Comparison of ENCODE assay signal across 19 cellular contexts in the genomic region with DNA sequence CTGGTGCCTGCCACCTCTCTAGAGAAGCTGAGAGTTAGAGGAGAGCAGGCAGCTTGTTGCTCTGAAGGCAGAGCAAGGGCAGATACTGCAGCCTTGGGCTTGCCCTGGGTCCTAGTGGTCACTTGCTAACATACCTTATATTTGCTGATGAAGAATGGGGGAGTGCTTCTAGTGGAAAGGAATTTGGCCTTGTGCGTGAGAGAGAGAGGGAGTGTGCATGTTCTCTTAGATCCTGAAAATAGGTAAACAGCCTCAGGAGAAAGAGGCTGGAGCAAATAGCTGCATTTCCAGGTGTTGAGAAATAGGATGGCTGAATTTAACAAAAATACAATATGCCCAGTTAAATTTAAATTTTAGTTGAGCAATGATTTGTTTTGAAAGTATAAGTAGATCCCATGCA.
DNase-seq lines count a peak whose midpoint lies in the region; ATAC-seq and TF ChIP-seq lines count a peak whose summit lies in the region.
"Had no signal": no experiment of that assay in that cellular context is flagged by ENCODE, and none has a peak within 500 bp of the region (broad histone marks: within the 10 kb centered on the region; RNA-seq: fewer than 3 reads in every experiment).

No MANE protein-coding gene starts in this region.

- H3K27ac ChIP-seq in GM23338 (ENCODE audit: low read depth) = no peak overlapping the region
- H3K27ac ChIP-seq: ascending aorta, ovary had no signal

- H3K27me3 ChIP-seq in GM23338 (ENCODE audit: insufficient read depth) = no peaks in the 10 kb centered on the region
- H3K27me3 ChIP-seq: ascending aorta, ovary had no signal

- no peaks in the 10 kb centered on the region for H3K79me2 ChIP-seq in GM23338 (replicated peaks; ENCODE audit: insufficient read depth)

- H3K36me3 Mint-ChIP-seq in GM23338 (ENCODE audit: low read depth) = no peaks in the 10 kb centered on the region
- H3K36me3 Mint-ChIP-seq: activated naive CD4-positive, alpha-beta T cell treated with anti-CD3 and anti-CD28 coated beads, Interleukin-2, amount 50 U/mL, for 24 hours; CD4-positive, CD25-positive, alpha-beta regulatory T cell had no signal

- no peaks in the 10 kb centered on the region for H4K20me1 ChIP-seq in GM23338 (replicated peaks; ENCODE audit: insufficient read depth)

- H3F3A ChIP-seq in GM23338 (replicated peaks; ENCODE audit: low read depth) = no peaks in the 10 kb centered on the region

- H3K4me1 ChIP-seq in GM23338 (ENCODE audit: insufficient read depth) = 0 out of 2 replicates have a peak, but pooled peaks cover 4% of the 10 kb centered on the region
- H3K4me1 ChIP-seq: ascending aorta had no signal

- H3K36me3 ChIP-seq in GM23338 (ENCODE audit: insufficient read depth) = no peaks in the 10 kb centered on the region
- H3K36me3 ChIP-seq: ascending aorta, ovary had no signal

- H3K9me2 ChIP-seq in GM23338 (ENCODE audit: insufficient read depth) = no peaks in the 10 kb centered on the region

- H2AFZ ChIP-seq in GM23338 = peak overlapping the region; percentile 85

- H3K9me3 Mint-ChIP-seq in GM23338 = no peaks in the 10 kb centered on the region
- H3K9me3 Mint-ChIP-seq: activated naive CD4-positive, alpha-beta T cell treated with anti-CD3 and anti-CD28 coated beads, Interleukin-2, amount 50 U/mL, for 24 hours had no signal

- ATAC-seq in GM23338 (peak; percentile 91), GM18519 (IDR thresholded peaks at IDR 0.05; ENCODE audit: low FRiP score, unreplicated experiment) (no peak)
- ATAC-seq: activated CD4-positive, alpha-beta T cell treated with anti-CD3 and anti-CD28 coated beads for 36 hours; sciatic nerve had no signal

- H3K4me3 ChIP-seq in GM23338 = no peak overlapping the region
- H3K4me3 ChIP-seq: ascending aorta, ovary had no signal

- H3K4me1 Mint-ChIP-seq in GM23338 = peaks cover 11% of the 10 kb centered on the region
- H3K4me1 Mint-ChIP-seq: activated CD4-positive, alpha-beta T cell treated with anti-CD3 and anti-CD28 coated beads for 36 hours; activated naive CD4-positive, alpha-beta T cell treated with anti-CD3 and anti-CD28 coated beads, Interleukin-2, amount 50 U/mL, for 24 hours; CD4-positive, CD25-positive, alpha-beta regulatory T cell had no signal

- H3K4me2 ChIP-seq in GM23338 = no peak overlapping the region

- peak; percentile 59 for DNase-seq in GM23338 (ENCODE audit: low spot score)
- peak; percentile 55 for DNase-seq in amniotic epithelial cell (ENCODE audit: low read depth)
- DNase-seq in islet precursor cell = peak; percentile 65
- peak; percentile 96 for DNase-seq in renal cortical epithelial cell (ENCODE audit: low read depth)
- DNase-seq in effector CD4-positive, alpha-beta T cell = no peak
- DNase-seq in NCI-H774 (lab: John Stamatoyannopoulos, UW) = no peak
- DNase-seq: activated CD4-positive, alpha-beta T cell treated with anti-CD3 and anti-CD28 coated beads for 36 hours; CD4-positive, CD25-positive, alpha-beta regulatory T cell; cerebellar nuclear complex; DMS53; effector CD8-positive, alpha-beta T cell; glutamatergic neuron; NCI-H1105; NCI-H2081 treated with DMSO at 0.1 percent for 48 hours had no signal

- TF ChIP-seq CTCF in GM23338 (conservative IDR thresholded peaks at IDR 0.05; ENCODE audit: low read depth in 2 of 2) = no peak

- H3K4me3 Mint-ChIP-seq in GM23338 = no peak overlapping the region
- H3K4me3 Mint-ChIP-seq: activated CD4-positive, alpha-beta T cell treated with anti-CD3 and anti-CD28 coated beads for 36 hours; activated naive CD4-positive, alpha-beta T cell treated with anti-CD3 and anti-CD28 coated beads, Interleukin-2, amount 50 U/mL, for 24 hours; CD4-positive, CD25-positive, alpha-beta regulatory T cell had no signal

- no peaks in the 10 kb centered on the region for H3K27me3 Mint-ChIP-seq in GM23338 (ENCODE audit: insufficient read depth, low read depth, poor library complexity)
- H3K27me3 Mint-ChIP-seq: activated CD4-positive, alpha-beta T cell treated with anti-CD3 and anti-CD28 coated beads for 36 hours; activated naive CD4-positive, alpha-beta T cell treated with anti-CD3 and anti-CD28 coated beads, Interleukin-2, amount 50 U/mL, for 24 hours; CD4-positive, CD25-positive, alpha-beta regulatory T cell had no signal

- H3K27ac Mint-ChIP-seq in GM23338 = no peak overlapping the region
- H3K27ac Mint-ChIP-seq: activated CD4-positive, alpha-beta T cell treated with anti-CD3 and anti-CD28 coated beads for 36 hours; activated naive CD4-positive, alpha-beta T cell treated with anti-CD3 and anti-CD28 coated beads, Interleukin-2, amount 50 U/mL, for 24 hours; CD4-positive, CD25-positive, alpha-beta regulatory T cell had no signal

TF ChIP-seq in GM23338, 12 proteins besides CTCF, POLR2A, EP300 and RAD21 (continues in another document):
- TF ChIP-seq, protein P1, sequence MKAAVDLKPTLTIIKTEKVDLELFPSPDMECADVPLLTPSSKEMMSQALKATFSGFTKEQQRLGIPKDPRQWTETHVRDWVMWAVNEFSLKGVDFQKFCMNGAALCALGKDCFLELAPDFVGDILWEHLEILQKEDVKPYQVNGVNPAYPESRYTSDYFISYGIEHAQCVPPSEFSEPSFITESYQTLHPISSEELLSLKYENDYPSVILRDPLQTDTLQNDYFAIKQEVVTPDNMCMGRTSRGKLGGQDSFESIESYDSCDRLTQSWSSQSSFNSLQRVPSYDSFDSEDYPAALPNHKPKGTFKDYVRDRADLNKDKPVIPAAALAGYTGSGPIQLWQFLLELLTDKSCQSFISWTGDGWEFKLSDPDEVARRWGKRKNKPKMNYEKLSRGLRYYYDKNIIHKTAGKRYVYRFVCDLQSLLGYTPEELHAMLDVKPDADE (IDR thresholded peaks at IDR 0.05) = no peak
- TF ChIP-seq CREB1 (CRISPR knock-in tag; IDR thresholded peaks at IDR 0.05; ENCODE audit: low read depth) = no peak
- no peak for TF ChIP-seq ZNF331 (CRISPR knock-in tag; IDR thresholded peaks at IDR 0.05; ENCODE audit: low read depth)
- TF ChIP-seq, protein P2, sequence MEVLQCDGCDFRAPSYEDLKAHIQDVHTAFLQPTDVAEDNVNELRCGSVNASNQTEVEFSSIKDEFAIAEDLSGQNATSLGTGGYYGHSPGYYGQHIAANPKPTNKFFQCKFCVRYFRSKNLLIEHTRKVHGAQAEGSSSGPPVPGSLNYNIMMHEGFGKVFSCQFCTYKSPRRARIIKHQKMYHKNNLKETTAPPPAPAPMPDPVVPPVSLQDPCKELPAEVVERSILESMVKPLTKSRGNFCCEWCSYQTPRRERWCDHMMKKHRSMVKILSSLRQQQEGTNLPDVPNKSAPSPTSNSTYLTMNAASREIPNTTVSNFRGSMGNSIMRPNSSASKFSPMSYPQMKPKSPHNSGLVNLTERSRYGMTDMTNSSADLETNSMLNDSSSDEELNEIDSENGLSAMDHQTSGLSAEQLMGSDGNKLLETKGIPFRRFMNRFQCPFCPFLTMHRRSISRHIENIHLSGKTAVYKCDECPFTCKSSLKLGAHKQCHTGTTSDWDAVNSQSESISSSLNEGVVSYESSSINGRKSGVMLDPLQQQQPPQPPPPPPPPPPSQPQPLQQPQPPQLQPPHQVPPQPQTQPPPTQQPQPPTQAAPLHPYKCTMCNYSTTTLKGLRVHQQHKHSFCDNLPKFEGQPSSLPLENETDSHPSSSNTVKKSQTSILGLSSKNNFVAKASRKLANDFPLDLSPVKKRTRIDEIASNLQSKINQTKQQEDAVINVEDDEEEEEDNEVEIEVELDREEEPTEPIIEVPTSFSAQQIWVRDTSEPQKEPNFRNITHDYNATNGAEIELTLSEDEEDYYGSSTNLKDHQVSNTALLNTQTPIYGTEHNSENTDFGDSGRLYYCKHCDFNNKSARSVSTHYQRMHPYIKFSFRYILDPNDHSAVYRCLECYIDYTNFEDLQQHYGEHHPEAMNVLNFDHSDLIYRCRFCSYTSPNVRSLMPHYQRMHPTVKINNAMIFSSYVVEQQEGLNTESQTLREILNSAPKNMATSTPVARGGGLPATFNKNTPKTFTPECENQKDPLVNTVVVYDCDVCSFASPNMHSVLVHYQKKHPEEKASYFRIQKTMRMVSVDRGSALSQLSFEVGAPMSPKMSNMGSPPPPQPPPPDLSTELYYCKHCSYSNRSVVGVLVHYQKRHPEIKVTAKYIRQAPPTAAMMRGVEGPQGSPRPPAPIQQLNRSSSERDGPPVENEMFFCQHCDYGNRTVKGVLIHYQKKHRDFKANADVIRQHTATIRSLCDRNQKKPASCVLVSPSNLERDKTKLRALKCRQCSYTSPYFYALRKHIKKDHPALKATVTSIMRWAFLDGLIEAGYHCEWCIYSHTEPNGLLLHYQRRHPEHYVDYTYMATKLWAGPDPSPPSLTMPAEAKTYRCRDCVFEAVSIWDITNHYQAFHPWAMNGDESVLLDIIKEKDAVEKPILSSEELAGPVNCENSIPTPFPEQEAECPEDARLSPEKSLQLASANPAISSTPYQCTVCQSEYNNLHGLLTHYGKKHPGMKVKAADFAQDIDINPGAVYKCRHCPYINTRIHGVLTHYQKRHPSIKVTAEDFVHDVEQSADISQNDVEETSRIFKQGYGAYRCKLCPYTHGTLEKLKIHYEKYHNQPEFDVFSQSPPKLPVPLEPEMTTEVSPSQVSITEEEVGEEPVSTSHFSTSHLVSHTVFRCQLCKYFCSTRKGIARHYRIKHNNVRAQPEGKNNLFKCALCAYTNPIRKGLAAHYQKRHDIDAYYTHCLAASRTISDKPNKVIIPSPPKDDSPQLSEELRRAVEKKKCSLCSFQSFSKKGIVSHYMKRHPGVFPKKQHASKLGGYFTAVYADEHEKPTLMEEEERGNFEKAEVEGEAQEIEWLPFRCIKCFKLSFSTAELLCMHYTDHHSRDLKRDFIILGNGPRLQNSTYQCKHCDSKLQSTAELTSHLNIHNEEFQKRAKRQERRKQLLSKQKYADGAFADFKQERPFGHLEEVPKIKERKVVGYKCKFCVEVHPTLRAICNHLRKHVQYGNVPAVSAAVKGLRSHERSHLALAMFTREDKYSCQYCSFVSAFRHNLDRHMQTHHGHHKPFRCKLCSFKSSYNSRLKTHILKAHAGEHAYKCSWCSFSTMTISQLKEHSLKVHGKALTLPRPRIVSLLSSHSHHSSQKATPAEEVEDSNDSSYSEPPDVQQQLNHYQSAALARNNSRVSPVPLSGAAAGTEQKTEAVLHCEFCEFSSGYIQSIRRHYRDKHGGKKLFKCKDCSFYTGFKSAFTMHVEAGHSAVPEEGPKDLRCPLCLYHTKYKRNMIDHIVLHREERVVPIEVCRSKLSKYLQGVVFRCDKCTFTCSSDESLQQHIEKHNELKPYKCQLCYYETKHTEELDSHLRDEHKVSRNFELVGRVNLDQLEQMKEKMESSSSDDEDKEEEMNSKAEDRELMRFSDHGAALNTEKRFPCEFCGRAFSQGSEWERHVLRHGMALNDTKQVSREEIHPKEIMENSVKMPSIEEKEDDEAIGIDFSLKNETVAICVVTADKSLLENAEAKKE (CRISPR knock-in tag; IDR thresholded peaks at IDR 0.05) = no peak
- no peak for TF ChIP-seq EZH2phosphoT487 (IDR thresholded peaks at IDR 0.05; ENCODE audit: unreplicated experiment)
- no peak for TF ChIP-seq JUNB (IDR thresholded peaks at IDR 0.05; ENCODE audit: unreplicated experiment)

Comparison
In these comparisons a context has a peak if more than half of its experiments do, and no peak if none do; other contexts are left out.
1. DNase-seq: peak in GM23338 (single experiment), amniotic epithelial cell (single experiment), islet precursor cell (single experiment) and renal cortical epithelial cell (single experiment); none in effector CD4-positive, alpha-beta T cell (single experiment) and NCI-H774 (single experiment).